ENCODE assay signal across 8 cellular contexts in genomic region chr11:64268028-64268686, GRCh38. TPM values are rescaled to one million over a fixed set of nuclear protein-coding genes. Genes with fewer than 3 reads are reported as not detected.
DNase-seq lines count a peak whose midpoint lies in the region; ATAC-seq, FAIRE-seq and TF ChIP-seq lines count a peak whose summit lies in the region.

No MANE protein-coding gene starts in this region.

- H3K4me1 Mint-ChIP-seq in activated CD8-positive, alpha-beta memory T cell treated with anti-CD3 and anti-CD28 coated beads, Interleukin-2, amount 10 ng/mL, durations not matched to agents 7 days and 5 days, result peaks cover 30% of the 10 kb centered on the region
- peaks cover 17% of the 10 kb centered on the region for H3K4me1 Mint-ChIP-seq in activated naive CD8-positive, alpha-beta T cell (ENCODE audit: low read depth)

- ATAC-seq in activated CD8-positive, alpha-beta memory T cell treated with anti-CD3 and anti-CD28 coated beads, Interleukin-2, amount 10 ng/mL, durations not matched to agents 7 days and 5 days, result no peak
- ATAC-seq in left lung, result no peak

- CTCF ChIA-PET in activated CD8-positive, alpha-beta memory T cell treated with anti-CD3 and anti-CD28 coated beads, Interleukin-2, amount 10 ng/mL, durations not matched to agents 7 days and 5 days (lab: Charles Lee), result interaction anchor here (0.7 to 6.1 kb wide), 12 partner anchors 14 to 64 kb away, joined by 3 to 104 read pairs (median 7); partner anchors contain the start of genes BAD, CATSPERZ, ESRRA and FERMT3

- H3K27me3 ChIP-seq in left lung, result no peaks in the 10 kb centered on the region
- no peaks in the 10 kb centered on the region for H3K27me3 ChIP-seq in thymus (ENCODE audit: control insufficient read depth, insufficient read depth)

- TF ChIP-seq CTCF in left lung (IDR thresholded peaks at IDR 0.05), result no peak

- H3K27ac ChIP-seq in left lung (peak overlapping the region; percentile 97 to 100), thymus (ENCODE audit: low read depth) (peak overlapping the region; percentile 98)

- H3K27ac Mint-ChIP-seq in activated CD8-positive, alpha-beta memory T cell treated with anti-CD3 and anti-CD28 coated beads, Interleukin-2, amount 10 ng/mL, durations not matched to agents 7 days and 5 days, result peak overlapping the region; percentile 96
- peak overlapping the region; percentile 62 for H3K27ac Mint-ChIP-seq in activated naive CD8-positive, alpha-beta T cell

- no peaks in the 10 kb centered on the region for H3K9me3 ChIP-seq in left lung
- H3K9me3 ChIP-seq in thymus (ENCODE audit: control insufficient read depth), result no peaks in the 10 kb centered on the region

- H3K4me1 ChIP-seq in left lung, result peaks cover 13 to 43% of the 10 kb centered on the region in 2 donors
- peaks cover 9% of the 10 kb centered on the region for H3K4me1 ChIP-seq in thymus (ENCODE audit: control insufficient read depth, insufficient read depth, low read length)

- intact Hi-C loops in left lung (cut with DNase I), result no loop called here

- no peak for FAIRE-seq in frontal cortex (lab: Jason Lieb, UNC)

- H3K4me3 ChIP-seq in left lung (peak overlapping the region in 1 of 2 donors; percentile 81), thymus (ENCODE audit: low read length) (peak overlapping the region; percentile 83)

- no peak for DNase-seq in activated CD8-positive, alpha-beta memory T cell treated with anti-CD3 and anti-CD28 coated beads, Interleukin-2, amount 10 ng/mL, durations not matched to agents 7 days and 5 days
- DNase-seq in activated CD8-positive, alpha-beta memory T cell treated with anti-CD3 and anti-CD28 coated beads, Interleukin-2, amount 50 U/mL, for 4 hours, result no peak
- DNase-seq in left lung (peak in 1 of 2 donors; percentile 82), GM19240 (ENCODE audit: insufficient read length, low spot score) (no peak), frontal cortex (ENCODE audit: low spot score in 2 of 2) (no peak), NCI-H526 treated with DMSO at 0.1 percent for 48 hours (lab: John Stamatoyannopoulos, UW) (no peak)

- 69% methylated on average over 18 of the region's 18 CpGs for WGBS in thymus

- H3K36me3 Mint-ChIP-seq in activated CD8-positive, alpha-beta memory T cell treated with anti-CD3 and anti-CD28 coated beads, Interleukin-2, amount 10 ng/mL, durations not matched to agents 7 days and 5 days, result peaks cover 2% of the 10 kb centered on the region
- H3K36me3 Mint-ChIP-seq in activated naive CD8-positive, alpha-beta T cell, result peaks cover 2% of the 10 kb centered on the region

- H3K36me3 ChIP-seq in left lung (peaks cover 0 to 43% of the 10 kb centered on the region in 2 donors), thymus (ENCODE audit: control insufficient read depth, insufficient read depth) (peaks cover 10% of the 10 kb centered on the region)

- H3K27me3 Mint-ChIP-seq in activated CD8-positive, alpha-beta memory T cell treated with anti-CD3 and anti-CD28 coated beads, Interleukin-2, amount 10 ng/mL, durations not matched to agents 7 days and 5 days, result no peaks in the 10 kb centered on the region
- no peaks in the 10 kb centered on the region for H3K27me3 Mint-ChIP-seq in activated naive CD8-positive, alpha-beta T cell

- no peaks in the 10 kb centered on the region for H3K9me3 Mint-ChIP-seq in activated CD8-positive, alpha-beta memory T cell treated with anti-CD3 and anti-CD28 coated beads, Interleukin-2, amount 10 ng/mL, durations not matched to agents 7 days and 5 days (ENCODE audit: low read depth)
- no peaks in the 10 kb centered on the region for H3K9me3 Mint-ChIP-seq in activated naive CD8-positive, alpha-beta T cell (ENCODE audit: low read depth)

- peak overlapping the region; percentile 89 for H3K4me3 Mint-ChIP-seq in activated CD8-positive, alpha-beta memory T cell treated with anti-CD3 and anti-CD28 coated beads, Interleukin-2, amount 10 ng/mL, durations not matched to agents 7 days and 5 days
- H3K4me3 Mint-ChIP-seq in activated naive CD8-positive, alpha-beta T cell, result peak overlapping the region; percentile 98

RNA-seq across cellular contexts. Expression of gene BAD, which starts 16.3 kb away (rescaled TPM):
- 10 to 100 TPM; 35.6 to 36.1 TPM for total RNA-seq in activated CD8-positive, alpha-beta memory T cell treated with anti-CD3 and anti-CD28 coated beads, Interleukin-2, amount 10 ng/mL, durations not matched to agents 7 days and 5 days
- total RNA-seq in left lung (10 to 100 TPM; 58.8 to 71.4 TPM), frontal cortex (44.8 TPM)
- polyA plus RNA-seq in thymus, result 64.1 TPM

RNA-seq across cellular contexts. Expression of gene PLCB3, which starts 16.8 kb away (rescaled TPM):
- 10 to 100 TPM; 18.1 to 20.4 TPM for total RNA-seq in activated CD8-positive, alpha-beta memory T cell treated with anti-CD3 and anti-CD28 coated beads, Interleukin-2, amount 10 ng/mL, durations not matched to agents 7 days and 5 days
- total RNA-seq in left lung, result 10 to 100 TPM; 39.1 to 42.7 TPM
- 7.3 TPM for polyA plus RNA-seq in thymus
- total RNA-seq in frontal cortex, result 4.9 TPM

RNA-seq across cellular contexts. Expression of gene GPR137, which starts 17.5 kb away (rescaled TPM):
- total RNA-seq in activated CD8-positive, alpha-beta memory T cell treated with anti-CD3 and anti-CD28 coated beads, Interleukin-2, amount 10 ng/mL, durations not matched to agents 7 days and 5 days, result 10 to 100 TPM; 32.9 to 46.0 TPM
- total RNA-seq in left lung, result 10 to 100 TPM; 34.1 to 39.6 TPM
- polyA plus RNA-seq in thymus, result 18.5 TPM
- total RNA-seq in frontal cortex, result 9.8 TPM

RNA-seq across cellular contexts. Expression of gene PPP1R14B, which starts 21.4 kb away (rescaled TPM):
- total RNA-seq in activated CD8-positive, alpha-beta memory T cell treated with anti-CD3 and anti-CD28 coated beads, Interleukin-2, amount 10 ng/mL, durations not matched to agents 7 days and 5 days, result 100 to 1,000 TPM; 142 to 177 TPM
- total RNA-seq in left lung (100 to 1,000 TPM; 154 to 200 TPM), frontal cortex (102 TPM)
- 105 TPM for polyA plus RNA-seq in thymus

RNA-seq across cellular contexts. Expression of gene KCNK4, which starts 22.9 kb away (rescaled TPM):
- total RNA-seq in activated CD8-positive, alpha-beta memory T cell treated with anti-CD3 and anti-CD28 coated beads, Interleukin-2, amount 10 ng/mL, durations not matched to agents 7 days and 5 days, result under 1 TPM in 1 of 2 experiments, not detected in 1; 0.29 TPM
- total RNA-seq in left lung, result not detected
- polyA plus RNA-seq in thymus, result not detected
- 1.6 TPM for total RNA-seq in frontal cortex
